30 cellular contexts compared by ENCODE assay signal in genomic region chr3:183782576-183782975, GRCh38. TPM values are rescaled to one million over a fixed set of nuclear protein-coding genes. Genes with fewer than 3 reads are reported as not detected.
DNase-seq lines count a peak whose midpoint lies in the region; ATAC-seq, FAIRE-seq and TF ChIP-seq lines count a peak whose summit lies in the region.
"Had no signal": no experiment of that assay in that cellular context is flagged by ENCODE, and none has a peak within 500 bp of the region (broad histone marks: within the 10 kb centered on the region; RNA-seq: fewer than 3 reads in every experiment).

No MANE protein-coding gene starts in this region.

- H3K4me3 ChIP-seq in HL-60 (replicated peaks; ENCODE audit: insufficient read depth, low read length) (no peak overlapping the region), K562 (no peak overlapping the region), dorsolateral prefrontal cortex (no peak overlapping the region)
- no peak overlapping the region for H3K4me3 ChIP-seq in CD4-positive, alpha-beta memory T cell (ENCODE audit: low read length in 2 of 2)
- H3K4me3 ChIP-seq: A549; BLaER1 treated with 17β-estradiol and CSF1 and Interleukin-3, amounts not matched to agents 10 nM and 100 nM; SK-N-MC had no signal

- H3K9me3 Mint-ChIP-seq in CD14-positive monocyte = peaks cover 0 to 2% (median 0%) of the 10 kb centered on the region in 7 donors
- no peaks in the 10 kb centered on the region for H3K9me3 Mint-ChIP-seq in CD4-positive, alpha-beta memory T cell
- H3K9me3 Mint-ChIP-seq: CD8-positive, alpha-beta T cell; IgD-negative memory B cell had no signal

- ATAC-seq in K562 (no peak), GM19035 (IDR thresholded peaks at IDR 0.05; ENCODE audit: unreplicated experiment) (no peak)
- ATAC-seq: A549; CD8-positive, alpha-beta T cell; HCT116 had no signal

- no peak overlapping the region for H3K4me3 Mint-ChIP-seq in CD14-positive monocyte
- no peak overlapping the region for H3K4me3 Mint-ChIP-seq in CD4-positive, alpha-beta memory T cell
- H3K4me3 Mint-ChIP-seq: CD8-positive, alpha-beta T cell; IgD-negative memory B cell had no signal

- no TSS peak for BruUV-seq in K562 (replicated peaks; lab: Mats Ljungman, UMichigan)

- no peaks in the 10 kb centered on the region for H3K9me3 ChIP-seq in K562 (replicated peaks; ENCODE audit: control insufficient read depth, insufficient read depth, low read depth, low read length)
- H3K9me3 ChIP-seq in CD4-positive, alpha-beta memory T cell (ENCODE audit: control insufficient read depth in 1 of 2, low read length in 2 of 2) = no peaks in the 10 kb centered on the region
- H3K9me3 ChIP-seq: A549; BLaER1 treated with 17β-estradiol and CSF1 and Interleukin-3, amounts not matched to agents 10 nM and 100 nM; Caco-2 had no signal

- no peaks in the 10 kb centered on the region for H3K27me3 ChIP-seq in HL-60 (ENCODE audit: insufficient read depth, poor library complexity, severe bottlenecking)
- no peaks in the 10 kb centered on the region for H3K27me3 ChIP-seq in K562 (ENCODE audit: control insufficient read depth in 2 of 2, insufficient read depth in 2 of 2, low read length in 2 of 2)
- H3K27me3 ChIP-seq in dorsolateral prefrontal cortex = no peaks in the 10 kb centered on the region
- no peaks in the 10 kb centered on the region for H3K27me3 ChIP-seq in CD4-positive, alpha-beta memory T cell (ENCODE audit: insufficient read depth, low read length)
- H3K27me3 ChIP-seq: BLaER1 treated with 17β-estradiol and CSF1 and Interleukin-3, amounts not matched to agents 10 nM and 100 nM had no signal

- CTCF ChIA-PET in K562 (lab: Yijun Ruan, JAX; ENCODE audit: low intra/inter-chr PET ratio) = no interaction called here
- CTCF ChIA-PET in CD4-positive, alpha-beta memory T cell (lab: Charles Lee; ENCODE audit: partially characterized antibody) = interaction anchor here (0.8 kb wide), 1 partner anchor 17 kb away, joined by 3 read pairs; no protein-coding TSS in a partner anchor

- H3K4me2 ChIP-seq in K562 (ENCODE audit: insufficient read depth, low read length) = no peak overlapping the region
- H3K4me2 ChIP-seq: A549 had no signal

- WGBS in K562 (ENCODE audit: insufficient coverage, low coverage, missing lambda C conversion rate) = 86% methylated on average over 5 of the region's 5 CpGs

- H3K27ac ChIP-seq in HL-60 (replicated peaks) = peak overlapping the region; percentile 26; the same call in 1 of the 2 replicates
- no peak overlapping the region for H3K27ac ChIP-seq in K562 (ENCODE audit: extremely low read depth, low read depth, low read length)
- H3K27ac ChIP-seq in dorsolateral prefrontal cortex = peak overlapping the region in 33 of 59 donors; percentile 4 to 64 (median 36)
- H3K27ac ChIP-seq in CD4-positive, alpha-beta memory T cell (ENCODE audit: low read depth, low read length) = no peak overlapping the region
- H3K27ac ChIP-seq: A549, SK-N-MC had no signal

- H2AFZ ChIP-seq in K562 (ENCODE audit: low read depth, low read length) = no peak overlapping the region

- POLR2A ChIA-PET in K562 (lab: Yijun Ruan, JAX) = no interaction called here
- POLR2A ChIA-PET in CD4-positive, alpha-beta memory T cell (lab: Charles Lee; ENCODE audit: partially characterized antibody) = no interaction called here

- H3K79me2 ChIP-seq in K562 (ENCODE audit: control insufficient read depth, insufficient read depth, low read length) = no peaks in the 10 kb centered on the region

- no peak for FAIRE-seq in K562 (lab: Jason Lieb, UNC)
- FAIRE-seq: A549, GM12892, RCC 7860 had no signal

- H3K36me3 Mint-ChIP-seq in CD14-positive monocyte = peaks cover 44 to 50% of the 10 kb centered on the region in 2 donors
- peaks cover 55 to 77% of the 10 kb centered on the region in 2 donors for H3K36me3 Mint-ChIP-seq in CD4-positive, alpha-beta memory T cell

- no peak for TF ChIP-seq EP300 in K562 (IDR thresholded peaks at IDR 0.05; ENCODE audit: low read length)

- no peak overlapping the region for H3K9ac ChIP-seq in K562 (ENCODE audit: insufficient read depth in 1 of 2, low read depth in 2 of 2, low read length in 2 of 2)
- H3K9ac ChIP-seq: BLaER1 treated with 17β-estradiol and CSF1 and Interleukin-3, amounts not matched to agents 10 nM and 100 nM had no signal

- TF ChIP-seq CTCF in CD14-positive monocyte (IDR thresholded peaks at IDR 0.05) (no peak), HL-60 (IDR thresholded peaks at IDR 0.05; ENCODE audit: insufficient read depth, low read length) (no peak), K562 (IDR thresholded peaks at IDR 0.05 in 2 of 3, conservative IDR thresholded peaks at IDR 0.05 in 1 of 3; ENCODE audit: insufficient read depth in 2 of 3, low read depth in 1 of 3, low read length in 3 of 3) (no peak), dorsolateral prefrontal cortex (IDR thresholded peaks at IDR 0.05 in 54 of 56, conservative IDR thresholded peaks at IDR 0.05 in 2 of 56; ENCODE audit: low read depth in 1 of 56, partially characterized antibody in 56 of 56) (no peak)

- intact Hi-C loops in CD14-positive monocyte (cut with micrococcal nuclease) (loop anchor here (5.0 to 10.0 kb wide), 2 partner anchors 92 to 95 kb away; no protein-coding TSS in a partner anchor), K562 (cut with micrococcal nuclease) (no loop called here), dorsolateral prefrontal cortex (cut with DNase I) (no loop called here)
- intact Hi-C loops in CD4-positive, alpha-beta memory T cell (cut with micrococcal nuclease) = no loop called here

- DNase-seq in CD14-positive monocyte (ENCODE audit: low spot score) = no peak
- DNase-seq in HL-60 (ENCODE audit: low read depth in 1 of 2, low spot score in 1 of 2) = no peak
- no peak for DNase-seq in K562 (ENCODE audit: extremely low read depth in 1 of 4, low spot score in 3 of 4)
- DNase-seq in dorsolateral prefrontal cortex = no peak
- DNase-seq in NCI-H446 (lab: John Stamatoyannopoulos, UW) = no peak
- DNase-seq in CD4-positive, alpha-beta memory T cell = no peak
- DNase-seq in activated T-cell treated with anti-CD3 and anti-CD28 coated beads for 4 hours = no peak
- DNase-seq: AML-193; Caco-2; CD8-positive, alpha-beta T cell; DMS 273 treated with DMSO at 0.1 percent for 48 hours; DMS79 treated with DMSO at 0.1 percent for 48 hours; GF-D8; NCI-H1092; NCI-H1417 treated with DMSO at 0.1 percent for 48 hours; NCI-H187; NCI-H2081 treated with DMSO at 0.1 percent for 48 hours; NCI-H2171 treated with DMSO at 0.1 percent for 48 hours; NCI-H446 treated with DMSO at 0.1 percent for 48 hours; NCI-H82; OCI-M1; SIG-M5 had no signal

- H4K20me1 ChIP-seq in K562 (replicated peaks; ENCODE audit: control insufficient read depth, insufficient read depth, low read length) = no peaks in the 10 kb centered on the region

- no peaks in the 10 kb centered on the region; a peak in 1 of 5 replicates for H3K4me1 ChIP-seq in K562 (replicated peaks in 1 of 2; ENCODE audit: control insufficient read depth in 2 of 2, insufficient read depth in 2 of 2, low read length in 2 of 2)
- no peaks in the 10 kb centered on the region for H3K4me1 ChIP-seq in CD4-positive, alpha-beta memory T cell (ENCODE audit: insufficient read depth, low read length)
- H3K4me1 ChIP-seq: A549, Caco-2 had no signal

- H3K27ac Mint-ChIP-seq in CD14-positive monocyte = peak overlapping the region; percentile 75 to 96 (median 89)
- H3K27ac Mint-ChIP-seq in CD4-positive, alpha-beta memory T cell = no peak overlapping the region
- H3K27ac Mint-ChIP-seq: CD8-positive, alpha-beta T cell; IgD-negative memory B cell had no signal

- H3K36me3 ChIP-seq in K562 (ENCODE audit: control insufficient read depth, insufficient read depth, low read length) = peaks cover 67% of the 10 kb centered on the region
- H3K36me3 ChIP-seq in CD4-positive, alpha-beta memory T cell (ENCODE audit: insufficient read depth, low read length) = peaks cover 38% of the 10 kb centered on the region

- no peak for TF ChIP-seq RAD21 in K562 (CRISPR knock-in tag; conservative IDR thresholded peaks at IDR 0.05 in 1 of 2, IDR thresholded peaks at IDR 0.05 in 1 of 2)

- in situ Hi-C loops in K562 (cut with MboI) = no loop called here

- H3K27me3 Mint-ChIP-seq in CD14-positive monocyte (ENCODE audit: low read depth in 3 of 3) = no peaks in the 10 kb centered on the region
- no peaks in the 10 kb centered on the region for H3K27me3 Mint-ChIP-seq in CD4-positive, alpha-beta memory T cell
- H3K27me3 Mint-ChIP-seq: IgD-negative memory B cell had no signal

- no peaks in the 10 kb centered on the region for H3K9me1 ChIP-seq in K562 (ENCODE audit: control insufficient read depth, insufficient read depth, low read length)

- no peak for TF ChIP-seq POLR2A in K562 (conservative IDR thresholded peaks at IDR 0.05)

- peaks cover 51% of the 10 kb centered on the region for H3K4me1 Mint-ChIP-seq in CD14-positive monocyte
- peaks cover 0 to 4% (median 0%) of the 10 kb centered on the region in 4 donors for H3K4me1 Mint-ChIP-seq in CD4-positive, alpha-beta memory T cell

RNA-seq across cellular contexts. Expression of gene MAP6D1, which starts 42.8 kb away (rescaled TPM):
- under 1 TPM in 1 of 2 donors, not detected in 1; 0.18 TPM for polyA plus RNA-seq in CD14-positive monocyte
- total RNA-seq in K562 (2011; cell fraction: chromatin; rRNA removed; ENCODE audit: low replicate concordance) = 2.8 TPM in 1 of 2 replicates, not detected in the other
- total RNA-seq in K562 (2011; cell fraction: nucleolus; rRNA removed) = 0.92 and 3.7 TPM in 2 replicates
- total RNA-seq in K562 (2011; cell fraction: nucleoplasm; rRNA removed) = 0.88 and 1.7 TPM in 2 replicates
- 0.82 and 1.1 TPM in 2 replicates for total RNA-seq in K562 (2014; rRNA removed)
- total RNA-seq in K562 (2014; rRNA removed; fragmentation: Illumina TruSeq; extraction: Trizol) = not detected in 2 replicates
- 0.22 TPM in 1 of 2 replicates, not detected in the other for total RNA-seq in K562 (2015; rRNA removed; fragmentation: Illumina TruSeq; extraction: Trizol)
- 1.5 and 2.4 TPM in 2 replicates for total RNA-seq in K562 (2021)
- not detected in 2 replicates for polyA plus RNA-seq in K562 (2011; rRNA removed)
- 0.65 and 1.6 TPM in 2 replicates for polyA plus RNA-seq in K562 (2011; cell fraction: cytosol; rRNA removed)
- polyA plus RNA-seq in K562 (2011; cell fraction: nucleus; rRNA removed) = 0.48 and 0.63 TPM in 2 replicates
- 0.08 and 1.4 TPM in 2 replicates for polyA plus RNA-seq in K562 (2012)
- 0.16 and 0.84 TPM in 2 replicates for polyA plus RNA-seq in K562 (2014; fragmentation: Illumina TruSeq; extraction: Trizol)
- under 1 TPM in 1 of 2 experiments, not detected in 1; 0.18 TPM for polyA plus RNA-seq in K562 (2014; fragmentation: Nextera tagmentation; extraction: Ambion mirVana)
- polyA plus RNA-seq in K562 (2014; rRNA removed) = 0.54 and 0.66 TPM in 2 replicates
- not detected in 2 replicates for polyA minus RNA-seq in K562 (2011; rRNA and poly(A)+ RNA removed)
- polyA minus RNA-seq in K562 (2011; cell fraction: cytosol; rRNA and poly(A)+ RNA removed) = not detected in 2 replicates
- polyA minus RNA-seq in K562 (2011; cell fraction: nucleus; rRNA and poly(A)+ RNA removed) = 0.27 TPM in 1 of 2 replicates, not detected in the other
- 100 to 1,000 TPM in 6 of 120 experiments, 10 to 100 TPM in 114; 22.2 to 201 (median 55.1) TPM for total RNA-seq in dorsolateral prefrontal cortex
- 1 to 10 TPM; 1.0 to 3.1 TPM for total RNA-seq in CD4-positive, alpha-beta memory T cell
- polyA plus RNA-seq in CD4-positive, alpha-beta memory T cell = under 1 TPM in 1 of 2 donors, not detected in 1; 0.31 TPM
- polyA plus RNA-seq: IgD-negative memory B cell had no signal

Comparison
In these comparisons a context has a peak if more than half of its experiments do, and no peak if none do; other contexts are left out.
1. H3K27ac Mint-ChIP-seq: peak in CD14-positive monocyte (7 of 7); none in CD4-positive, alpha-beta memory T cell (0 of 7).
2. H3K27ac ChIP-seq: peak in HL-60 (single experiment) and dorsolateral prefrontal cortex (33 of 59); none in K562 (single experiment) and CD4-positive, alpha-beta memory T cell (single experiment).
3. RNA of gene MAP6D1, which starts 42.8 kb away (total RNA-seq): 22.2 to 201 TPM in dorsolateral prefrontal cortex; 1.0 to 3.1 TPM in CD4-positive, alpha-beta memory T cell and 0.22 to 3.7 TPM in K562; every median in the first group is over 4 times any median in the second.
4. intact Hi-C loops: an anchor here in CD14-positive monocyte (5.0 to 10.0 kb wide); none called in K562, dorsolateral prefrontal cortex and CD4-positive, alpha-beta memory T cell.